Comparison of ENCODE assay signal across 9 cellular contexts in genomic region chr20:23636182-23636907, GRCh38. TPM values are rescaled to one million over a fixed set of nuclear protein-coding genes. Genes with fewer than 3 reads are reported as not detected.
DNase-seq lines count a peak whose midpoint lies in the region; ATAC-seq and TF ChIP-seq lines count a peak whose summit lies in the region.
"Had no signal": no experiment of that assay in that cellular context is flagged by ENCODE, and none has a peak within 500 bp of the region (broad histone marks: within the 10 kb centered on the region; RNA-seq: fewer than 3 reads in every experiment).

No MANE protein-coding gene starts in this region.

- peaks cover 19% of the 10 kb centered on the region for H3K27me3 Mint-ChIP-seq in CD8-positive, alpha-beta T cell (ENCODE audit: low read depth)
- peaks cover 57% of the 10 kb centered on the region for H3K27me3 Mint-ChIP-seq in T-helper 17 cell

- H3K23ac ChIP-seq in trophoblast cell (ENCODE audit: low read length): no peak overlapping the region

- WGBS in trophoblast cell (ENCODE audit: extremely low coverage, insufficient coverage, insufficient read length): no CpG with 5 or more reads among the region's 19 CpGs

- no peak overlapping the region for H2BK12ac ChIP-seq in trophoblast cell (ENCODE audit: low read length)

- peaks cover 7% of the 10 kb centered on the region for H3K79me1 ChIP-seq in trophoblast cell (ENCODE audit: low read length)

- no peak overlapping the region for H3K9ac ChIP-seq in trophoblast cell (ENCODE audit: low read length)

- H3K79me2 ChIP-seq in trophoblast cell (ENCODE audit: control insufficient read depth, insufficient read depth, low read length, poor library complexity): peaks cover 7% of the 10 kb centered on the region

- H3K4me1 ChIP-seq in CD8-positive, alpha-beta T cell (ENCODE audit: insufficient read depth, low read length): no peaks in the 10 kb centered on the region
- peaks cover 15 to 18% of the 10 kb centered on the region in 2 experiments for H3K4me1 ChIP-seq in trophoblast cell (ENCODE audit: control insufficient read depth in 1 of 2, insufficient read depth in 2 of 2, low read length in 2 of 2)

- no peaks in the 10 kb centered on the region for H3K36me3 Mint-ChIP-seq in CD8-positive, alpha-beta T cell
- H3K36me3 Mint-ChIP-seq in T-helper 17 cell (ENCODE audit: low read depth): peaks cover 5% of the 10 kb centered on the region

- H3K9me3 Mint-ChIP-seq in CD8-positive, alpha-beta T cell: no peaks in the 10 kb centered on the region

- no peaks in the 10 kb centered on the region for H3K9me3 ChIP-seq in CD8-positive, alpha-beta T cell (ENCODE audit: low read length)
- H3K9me3 ChIP-seq in T-helper 17 cell (ENCODE audit: control insufficient read depth, low read length, poor library complexity, severe bottlenecking): no peaks in the 10 kb centered on the region
- H3K9me3 ChIP-seq in trophoblast cell (ENCODE audit: insufficient read depth, low read depth, low read length): peaks cover 3% of the 10 kb centered on the region

- H3K4me3 Mint-ChIP-seq in CD8-positive, alpha-beta T cell: peak overlapping the region; percentile 51
- H3K4me3 Mint-ChIP-seq in T-helper 17 cell: peak overlapping the region; percentile 49

- H4K91ac ChIP-seq in trophoblast cell (ENCODE audit: low read depth, low read length): no peak overlapping the region

- H2BK120ac ChIP-seq in trophoblast cell (ENCODE audit: insufficient read depth, low read length, poor library complexity): no peak overlapping the region

- intact Hi-C loops in CD8-positive, alpha-beta T cell (cut with DNase I, micrococcal nuclease): no loop called here

- H4K8ac ChIP-seq in trophoblast cell (ENCODE audit: low read depth, low read length): no peak overlapping the region

- no peak overlapping the region for H2AK5ac ChIP-seq in trophoblast cell (ENCODE audit: low read length)

- no peak overlapping the region for H3K27ac ChIP-seq in CD8-positive, alpha-beta T cell (ENCODE audit: low read depth, low read length)
- no peak overlapping the region for H3K27ac ChIP-seq in trophoblast cell (ENCODE audit: low read depth, low read length)

- H2BK5ac ChIP-seq in trophoblast cell (ENCODE audit: low read depth, low read length, poor library complexity): no peak overlapping the region

- POLR2A ChIA-PET in CD8-positive, alpha-beta T cell (lab: Charles Lee): no interaction called here

- no peak for TF ChIP-seq CTCF in CD8-positive, alpha-beta T cell (IDR thresholded peaks at IDR 0.05)
- no peak for TF ChIP-seq CTCF in fibroblast of the aortic adventitia (IDR thresholded peaks at IDR 0.05; ENCODE audit: insufficient read depth, low read length)

- no peak overlapping the region for H3K14ac ChIP-seq in trophoblast cell (ENCODE audit: low read length)

- CTCF ChIA-PET in CD8-positive, alpha-beta T cell (lab: Charles Lee): no interaction called here

- H3K4me2 ChIP-seq in trophoblast cell (ENCODE audit: low read length): peak overlapping the region; percentile 90

- DNase-seq in CD8-positive, alpha-beta T cell: no peak
- DNase-seq in T-helper 17 cell: no peak
- no peak for DNase-seq in fibroblast of the aortic adventitia (ENCODE audit: low read depth)
- DNase-seq in trophoblast cell: no peak
- no peak for DNase-seq in superior temporal gyrus (ENCODE audit: extremely low spot score)
- no peak for DNase-seq in kidney glomerular epithelial cell (lab: John Stamatoyannopoulos, UW)
- no peak for DNase-seq in mesenteric fat pad (ENCODE audit: low spot score)
- DNase-seq in NCI-H69 (lab: John Stamatoyannopoulos, UW): no peak

- no peak overlapping the region for H3K27ac Mint-ChIP-seq in CD8-positive, alpha-beta T cell
- no peak overlapping the region for H3K27ac Mint-ChIP-seq in T-helper 17 cell

- no peak overlapping the region for H3K18ac ChIP-seq in trophoblast cell (ENCODE audit: low read length)

- H3K4me3 ChIP-seq in CD8-positive, alpha-beta T cell (ENCODE audit: low read depth, low read length): no peak overlapping the region
- H3K4me3 ChIP-seq in fibroblast of the aortic adventitia (ENCODE audit: low read depth, low read length) (peak overlapping the region; percentile 85), trophoblast cell (ENCODE audit: low read depth, low read length) (no peak overlapping the region)

- no peaks in the 10 kb centered on the region for H3K36me3 ChIP-seq in CD8-positive, alpha-beta T cell (ENCODE audit: insufficient read depth, low read length)
- H3K36me3 ChIP-seq in trophoblast cell (ENCODE audit: control insufficient read depth in 1 of 2, insufficient read depth in 2 of 2, low read length in 2 of 2): peaks cover 5 to 8% of the 10 kb centered on the region in 2 experiments

- ATAC-seq in CD8-positive, alpha-beta T cell: no peak
- no peak for ATAC-seq in T-helper 17 cell

- no peak overlapping the region for H3K4ac ChIP-seq in trophoblast cell (ENCODE audit: low read depth, low read length)

- H3K27me3 ChIP-seq in CD8-positive, alpha-beta T cell (ENCODE audit: insufficient read depth, low read length): no peaks in the 10 kb centered on the region
- no peaks in the 10 kb centered on the region for H3K27me3 ChIP-seq in trophoblast cell (ENCODE audit: insufficient read depth, low read length)

- no peak overlapping the region for H4K12ac ChIP-seq in trophoblast cell (ENCODE audit: low read depth, low read length)

- H3K4me1 Mint-ChIP-seq in CD8-positive, alpha-beta T cell (ENCODE audit: low read depth): peaks cover 7% of the 10 kb centered on the region
- H3K4me1 Mint-ChIP-seq in T-helper 17 cell: peaks cover 6% of the 10 kb centered on the region

- no peak overlapping the region for H2AFZ ChIP-seq in trophoblast cell (ENCODE audit: insufficient read depth, low read length, poor library complexity)

RNA-seq across cellular contexts. Expression of gene CST3, which starts 1.4 kb away (rescaled TPM):
- total RNA-seq in CD8-positive, alpha-beta T cell: 1 to 10 TPM; 2.9 to 3.2 TPM
- total RNA-seq in T-helper 17 cell (10 to 100 TPM; 29.5 to 87.5 TPM), fibroblast of the aortic adventitia (ENCODE audit: low replicate concordance) (246 and 355 TPM in 2 replicates), mesenteric fat pad (1,237 TPM)
- polyA plus RNA-seq in trophoblast cell (2013): 166 and 167 TPM in 2 replicates

RNA-seq across cellular contexts. Expression of gene CST9, which starts 30.6 kb away (rescaled TPM):
- not detected for total RNA-seq in CD8-positive, alpha-beta T cell
- not detected for total RNA-seq in T-helper 17 cell
- total RNA-seq in fibroblast of the aortic adventitia (ENCODE audit: low replicate concordance): not detected in 2 replicates
- not detected in 2 replicates for polyA plus RNA-seq in trophoblast cell (2013)
- total RNA-seq in mesenteric fat pad: not detected
- total RNA-seq: NCI-H460 had no signal

RNA-seq across cellular contexts. Expression of gene CST4, which starts 52.5 kb away (rescaled TPM):
- total RNA-seq in CD8-positive, alpha-beta T cell: not detected
- total RNA-seq in T-helper 17 cell (not detected), fibroblast of the aortic adventitia (ENCODE audit: low replicate concordance) (not detected in 2 replicates), mesenteric fat pad (not detected)
- polyA plus RNA-seq in trophoblast cell (2013): 3.1 and 3.7 TPM in 2 replicates

Comparison
In these comparisons a context has a peak if more than half of its experiments do, and no peak if none do; other contexts are left out.
1. RNA of gene CST3, which starts 1.4 kb away (total RNA-seq): 1,237 TPM in mesenteric fat pad (single experiment), 246 to 355 TPM in fibroblast of the aortic adventitia and 29.5 to 87.5 TPM in T-helper 17 cell; 2.9 to 3.2 TPM in CD8-positive, alpha-beta T cell; every median in the first group is over 4 times any median in the second.